In the genomic region with DNA sequence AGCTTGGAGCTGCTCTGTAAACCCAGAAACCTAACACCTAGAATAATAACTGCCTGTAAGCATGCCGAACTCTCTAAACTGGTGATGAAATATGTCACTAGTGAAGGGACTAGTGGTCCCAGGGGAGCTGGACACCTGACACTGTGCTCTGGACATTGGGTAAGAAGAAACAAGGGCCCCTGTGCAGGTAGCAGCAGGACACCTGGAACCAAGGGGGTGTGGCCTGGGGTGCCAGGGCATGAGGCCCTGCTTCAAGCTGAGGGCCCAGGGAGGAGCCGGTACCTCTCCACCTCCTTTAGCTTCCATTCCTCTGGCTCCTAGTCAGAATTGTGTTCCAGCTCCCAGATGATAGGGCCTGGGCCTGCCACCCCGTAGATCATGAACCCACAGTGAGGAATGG, we compare ENCODE assay signal across 26 cellular contexts.
"Had no signal": no experiment of that assay in that cellular context is flagged by ENCODE, and none has a peak within 500 bp of the region (broad histone marks: within the 10 kb centered on the region; RNA-seq: fewer than 3 reads in every experiment).

No MANE protein-coding gene starts in this region.

- H3K4me1 ChIP-seq: colonic mucosa, esophagus squamous epithelium, gastrocnemius medialis, heart right ventricle, left lung, lower lobe of right lung had no signal

- H3K36me3 ChIP-seq: colonic mucosa, esophagus squamous epithelium, gastrocnemius medialis, heart right ventricle, left lung, lower lobe of right lung had no signal

- H3K4me3 Mint-ChIP-seq: dendritic cell treated with granulocyte-macrophage colony-stimulating factor and Interleukin-4, amounts not matched to agents 40 ng/mL and 50 ng/mL, for 4 days; effector memory CD8-positive, alpha-beta T cell; endodermal cell; mesothelial cell of epicardium had no signal

- H3K27me3 ChIP-seq: colonic mucosa, esophagus squamous epithelium, gastrocnemius medialis, heart right ventricle, left lung had no signal

- DNase-seq: colonic mucosa; cortex of kidney; effector CD8-positive, alpha-beta T cell; effector memory CD8-positive, alpha-beta T cell; endodermal cell; erythroblast; esophagus squamous epithelium; foreskin fibroblast; foreskin melanocyte; gastrocnemius medialis; glutamatergic neuron; head of caudate nucleus; heart right ventricle; hippocampal formation; left cardiac atrium; left ventricle myocardium superior; lower lobe of right lung; mesenchymal stem cell; mucosa of descending colon had no signal

- H3K4me1 Mint-ChIP-seq: endodermal cell had no signal

- H3K27ac Mint-ChIP-seq: dendritic cell treated with granulocyte-macrophage colony-stimulating factor and Interleukin-4, amounts not matched to agents 40 ng/mL and 50 ng/mL, for 4 days; effector memory CD8-positive, alpha-beta T cell; endodermal cell; mesothelial cell of epicardium had no signal

- H3K9me3 ChIP-seq: colonic mucosa, gastrocnemius medialis had no signal

- H3K4me3 ChIP-seq: colonic mucosa, esophagus squamous epithelium, gastrocnemius medialis, heart right ventricle, left lung, lower lobe of right lung, mucosa of descending colon had no signal

- FAIRE-seq: endometrium, islet of Langerhans, keratinocyte had no signal

- H3K27me3 Mint-ChIP-seq: dendritic cell treated with granulocyte-macrophage colony-stimulating factor and Interleukin-4, amounts not matched to agents 40 ng/mL and 50 ng/mL, for 4 days had no signal

- H3K27ac ChIP-seq: colonic mucosa, epithelial cell of prostate, esophagus squamous epithelium, gastrocnemius medialis, heart right ventricle, left lung, lower lobe of right lung had no signal
